ENCODE assay signal across 26 cellular contexts in genomic region chr19:13189600-13189999, GRCh38. TPM values are rescaled to one million over a fixed set of nuclear protein-coding genes. Genes with fewer than 3 reads are reported as not detected.
A peak's percentile ranks its signal among the peaks of the same experiment; 100 is the strongest.
DNase-seq lines count a peak whose midpoint lies in the region; ATAC-seq and TF ChIP-seq lines count a peak whose summit lies in the region.
"Had no signal": no experiment of that assay in that cellular context is flagged by ENCODE, and none has a peak within 500 bp of the region (broad histone marks: within the 10 kb centered on the region; RNA-seq: fewer than 3 reads in every experiment).

No MANE protein-coding gene starts in this region.

- 56% methylated on average over 4 of the region's 4 CpGs for WGBS in mammary epithelial cell (ENCODE audit: low coverage, missing lambda C conversion rate)

- H3K4me1 ChIP-seq in osteoblast (ENCODE audit: insufficient read depth, low read length) (no peaks in the 10 kb centered on the region), mammary epithelial cell (ENCODE audit: insufficient read depth, low read length) (no peaks in the 10 kb centered on the region)
- H3K4me1 ChIP-seq: Caco-2, HAP-1 had no signal

- intact Hi-C loops in mammary epithelial cell (cut with micrococcal nuclease): no loop called here

- H3K4me3 ChIP-seq in choroid plexus epithelial cell (ENCODE audit: low read depth, low read length): no peak overlapping the region
- H3K4me3 ChIP-seq in osteoblast (ENCODE audit: insufficient read depth, low read length): no peak overlapping the region
- no peak overlapping the region for H3K4me3 ChIP-seq in mammary epithelial cell (replicated peaks in 1 of 3; ENCODE audit: insufficient read depth in 1 of 3, low read depth in 2 of 3, low read length in 3 of 3)
- H3K4me3 ChIP-seq: GM23338, HAP-1, Peyer's patch had no signal

- in situ Hi-C loops in mammary epithelial cell (cut with MboI; ENCODE audit: low sequenced_read_pairs in 2 of 2): no loop called here

- no peak for TF ChIP-seq CTCF in GM10266 (IDR thresholded peaks at IDR 0.05; ENCODE audit: control insufficient read depth, insufficient read depth, low read depth, missing control alignments)
- no peak for TF ChIP-seq CTCF in choroid plexus epithelial cell (conservative IDR thresholded peaks at IDR 0.05; ENCODE audit: low read depth, low read length)
- TF ChIP-seq CTCF in osteoblast (IDR thresholded peaks at IDR 0.05; ENCODE audit: extremely low read depth, low read depth, low read length): no peak
- no peak for TF ChIP-seq CTCF in mammary epithelial cell (conservative IDR thresholded peaks at IDR 0.05 in 1 of 2, IDR thresholded peaks at IDR 0.05 in 1 of 2; ENCODE audit: extremely low read depth in 1 of 2, insufficient read depth in 1 of 2, low read depth in 1 of 2, low read length in 2 of 2)

- no peak for ATAC-seq in stimulated activated effector memory CD8-positive, alpha-beta T cell treated with anti-CD3 and anti-CD28 coated beads, Interleukin-12 subunit alpha, Interleukin-12 subunit beta, amount 100 ng/mL, for 72 hours
- no peak for ATAC-seq in HG03521 (IDR thresholded peaks at IDR 0.05; ENCODE audit: unreplicated experiment)
- ATAC-seq: CD8-positive, alpha-beta T cell; GM23338 had no signal

- no peaks in the 10 kb centered on the region for H3K9me3 Mint-ChIP-seq in stimulated activated effector memory CD8-positive, alpha-beta T cell treated with anti-CD3 and anti-CD28 coated beads, Interleukin-12 subunit alpha, Interleukin-12 subunit beta, amount 100 ng/mL, for 72 hours
- H3K9me3 Mint-ChIP-seq: CD8-positive, alpha-beta T cell; HFFc6 had no signal

- no peak overlapping the region for H2AFZ ChIP-seq in osteoblast (ENCODE audit: low read length)
- H2AFZ ChIP-seq in mammary epithelial cell (ENCODE audit: low read depth, low read length): no peak overlapping the region
- H2AFZ ChIP-seq: GM23338 had no signal

- dilution Hi-C loops in mammary epithelial cell (cut with HindIII; ENCODE audit: low sequenced_read_pairs): loop anchor here (5.0 kb wide), 1 partner anchor 37 kb away; the partner anchor contains the start of genes IER2 and STX10

- CTCF ChIA-PET in mammary epithelial cell (lab: Charles Lee; ENCODE audit: low non-redundant PET): no interaction called here

- H3K27ac ChIP-seq in osteoblast (ENCODE audit: low read depth, low read length): no peak overlapping the region
- no peak overlapping the region for H3K27ac ChIP-seq in mammary epithelial cell (ENCODE audit: insufficient read depth, low read depth, low read length)
- H3K27ac ChIP-seq: C4-2B had no signal

- H3K36me3 Mint-ChIP-seq in stimulated activated effector memory CD8-positive, alpha-beta T cell treated with anti-CD3 and anti-CD28 coated beads, Interleukin-12 subunit alpha, Interleukin-12 subunit beta, amount 100 ng/mL, for 72 hours: no peaks in the 10 kb centered on the region
- H3K36me3 Mint-ChIP-seq: CD8-positive, alpha-beta T cell had no signal

- H3K4me1 Mint-ChIP-seq in stimulated activated effector memory CD8-positive, alpha-beta T cell treated with anti-CD3 and anti-CD28 coated beads, Interleukin-12 subunit alpha, Interleukin-12 subunit beta, amount 100 ng/mL, for 72 hours: peaks cover 29% of the 10 kb centered on the region

- H3K27ac Mint-ChIP-seq in stimulated activated effector memory CD8-positive, alpha-beta T cell treated with anti-CD3 and anti-CD28 coated beads, Interleukin-12 subunit alpha, Interleukin-12 subunit beta, amount 100 ng/mL, for 72 hours: peak overlapping the region; percentile 29
- H3K27ac Mint-ChIP-seq: B cell; CD8-positive, alpha-beta T cell; GM23338; HFFc6 had no signal

- DNase-seq in EH (ENCODE audit: low read depth) (peak; percentile 20), GM10266 (ENCODE audit: extremely low spot score) (peak; percentile 23), choroid plexus epithelial cell (ENCODE audit: low read depth) (peak; percentile 21), osteoblast (ENCODE audit: insufficient read length, low spot score, missing footprints) (no peak), mammary epithelial cell (no peak)
- DNase-seq in stimulated activated effector memory CD8-positive, alpha-beta T cell treated with anti-CD3 and anti-CD28 coated beads, Interleukin-12 subunit alpha, Interleukin-12 subunit beta, amount 100 ng/mL, for 72 hours (ENCODE audit: low spot score in 2 of 2): no peak
- DNase-seq: Caco-2; CD8-positive, alpha-beta T cell; DMS 273 treated with DMSO at 0.1 percent for 48 hours; DMS79; HFFc6; NCI-H1092; NCI-H1417 treated with DMSO at 0.1 percent for 48 hours; NCI-H1694 treated with DMSO at 0.1 percent for 48 hours; NCI-H2081; NCI-H226; NCI-H510A; NCI-H69; SIG-M5; SK-N-SH had no signal

- H3K36me3 ChIP-seq in osteoblast (ENCODE audit: insufficient read depth, low read length) (no peaks in the 10 kb centered on the region), mammary epithelial cell (ENCODE audit: insufficient read depth, low read length) (no peaks in the 10 kb centered on the region)
- H3K36me3 ChIP-seq: HAP-1, Peyer's patch had no signal

- H3K79me2 ChIP-seq in osteoblast (ENCODE audit: insufficient read depth, low read length) (no peaks in the 10 kb centered on the region), mammary epithelial cell (ENCODE audit: insufficient read depth, low read length) (no peaks in the 10 kb centered on the region)

- H3K9me3 ChIP-seq in osteoblast (ENCODE audit: low read depth, low read length): no peaks in the 10 kb centered on the region
- no peaks in the 10 kb centered on the region for H3K9me3 ChIP-seq in mammary epithelial cell (replicated peaks; ENCODE audit: insufficient read depth, low read length)
- H3K9me3 ChIP-seq: Caco-2, HAP-1, Peyer's patch, SK-N-SH had no signal

- H3K4me2 ChIP-seq in osteoblast (ENCODE audit: insufficient read depth, low read length): no peak overlapping the region
- H3K4me2 ChIP-seq in mammary epithelial cell (ENCODE audit: insufficient read depth, low read depth, low read length): no peak overlapping the region
- H3K4me2 ChIP-seq: GM23338, SK-N-SH had no signal

- H3K4me3 Mint-ChIP-seq in stimulated activated effector memory CD8-positive, alpha-beta T cell treated with anti-CD3 and anti-CD28 coated beads, Interleukin-12 subunit alpha, Interleukin-12 subunit beta, amount 100 ng/mL, for 72 hours: no peak overlapping the region
- H3K4me3 Mint-ChIP-seq: B cell; CD8-positive, alpha-beta T cell; GM23338; HFFc6 had no signal

- H3K27me3 ChIP-seq in osteoblast (ENCODE audit: insufficient read depth, low read length): no peaks in the 10 kb centered on the region
- H3K27me3 ChIP-seq in mammary epithelial cell (ENCODE audit: insufficient read depth, low read length): no peaks in the 10 kb centered on the region
- H3K27me3 ChIP-seq: Peyer's patch had no signal

- H3K9ac ChIP-seq in mammary epithelial cell (ENCODE audit: insufficient read depth, low read length): no peak overlapping the region
- H3K9ac ChIP-seq: SK-N-SH had no signal

- BruUV-seq in mammary epithelial cell (replicated peaks; lab: Mats Ljungman, UMichigan): no TSS peak

- H4K20me1 ChIP-seq in osteoblast (ENCODE audit: insufficient read depth, low read length): no peaks in the 10 kb centered on the region
- no peaks in the 10 kb centered on the region for H4K20me1 ChIP-seq in mammary epithelial cell (ENCODE audit: insufficient read depth, low read length)

RNA-seq across cellular contexts. Expression of gene IER2, which starts 39.4 kb away (rescaled TPM):
- total RNA-seq in osteoblast: 14.8 and 15.9 TPM in 2 replicates
- total RNA-seq in mammary epithelial cell: 100 to 1,000 TPM in 1 of 2 donors, 10 to 100 TPM in 1; 16.2 to 108 TPM
- polyA plus RNA-seq in mammary epithelial cell: 42.1 TPM
- polyA minus RNA-seq in mammary epithelial cell: 25.5 TPM

RNA-seq across cellular contexts. Expression of gene STX10, which starts 39.4 kb away (rescaled TPM):
- total RNA-seq in osteoblast (78.4 and 81.1 TPM in 2 replicates), mammary epithelial cell (10 to 100 TPM; 33.7 to 48.0 TPM)
- 67.4 TPM for polyA plus RNA-seq in mammary epithelial cell
- 102 TPM for polyA minus RNA-seq in mammary epithelial cell

Comparison
In these comparisons a context has a peak if more than half of its experiments do, and no peak if none do; other contexts are left out.
1. DNase-seq: peak in EH (single experiment), GM10266 (single experiment) and choroid plexus epithelial cell (single experiment); none in stimulated activated effector memory CD8-positive, alpha-beta T cell treated with anti-CD3 and anti-CD28 coated beads, Interleukin-12 subunit alpha, Interleukin-12 subunit beta, amount 100 ng/mL, for 72 hours (0 of 2), osteoblast (single experiment) and mammary epithelial cell (single experiment).